8 cellular contexts compared by ENCODE assay signal in genomic region chr1:59020151-59020997, GRCh38.
DNase-seq lines count a peak whose midpoint lies in the region; ATAC-seq and TF ChIP-seq lines count a peak whose summit lies in the region.

No MANE protein-coding gene starts in this region.

- H3K4me1 ChIP-seq in Peyer's patch, result peaks cover 0 to 24% (median 6%) of the 10 kb centered on the region in 4 donors

- no peaks in the 10 kb centered on the region for H3K36me3 ChIP-seq in Peyer's patch

- H3K27me3 ChIP-seq in Peyer's patch, result no peaks in the 10 kb centered on the region

- no peak for TF ChIP-seq CTCF in Peyer's patch (IDR thresholded peaks at IDR 0.05)

- no peaks in the 10 kb centered on the region for H3K9me3 ChIP-seq in Peyer's patch

- ATAC-seq in Right ventricle myocardium inferior (peak; percentile 62), HG03066 (IDR thresholded peaks at IDR 0.05; ENCODE audit: low read depth, unreplicated experiment) (peak; percentile 93), left cardiac atrium (peak; percentile 68 to 86)

- peak overlapping the region; percentile 1 to 25 (median 16) for H3K4me3 ChIP-seq in Peyer's patch

- no peak for TF ChIP-seq POLR2A in Peyer's patch (IDR thresholded peaks at IDR 0.05)

- peak overlapping the region; percentile 77 to 84 (median 79) for H3K27ac ChIP-seq in Peyer's patch

- DNase-seq in Right ventricle myocardium inferior (ENCODE audit: missing footprints) (no peak), cardiac septum (ENCODE audit: low spot score) (no peak), Peyer's patch (peak in 2 of 3 donors; percentile 68 to 85), left cardiac atrium (peak; percentile 64), inferior parietal cortex (ENCODE audit: extremely low spot score) (no peak)
- DNase-seq in activated naive CD4-positive, alpha-beta T cell treated with Interleukin-2 at 50 U/mL for 16 hours, result peak; percentile 42
- DNase-seq in stimulated activated CD4-positive, alpha-beta T cell treated with anti-CD3 and anti-CD28 coated beads, Interleukin-15, amount 100 ng/mL, for 24 hours, result peak; percentile 51

- intact Hi-C loops in Right ventricle myocardium inferior (cut with DNase I), result loop anchor here (5.0 kb wide), 1 partner anchor 37 kb away; no protein-coding TSS in a partner anchor
- intact Hi-C loops in cardiac septum (cut with DNase I), result no loop called here
- intact Hi-C loops in left cardiac atrium (cut with DNase I), result no loop called here

Comparison
In these comparisons a context has a peak if more than half of its experiments do, and no peak if none do; other contexts are left out.
1. DNase-seq: peak in Peyer's patch (2 of 3), activated naive CD4-positive, alpha-beta T cell treated with Interleukin-2 at 50 U/mL for 16 hours (single experiment), left cardiac atrium (single experiment) and stimulated activated CD4-positive, alpha-beta T cell treated with anti-CD3 and anti-CD28 coated beads, Interleukin-15, amount 100 ng/mL, for 24 hours (single experiment); none in Right ventricle myocardium inferior (single experiment), cardiac septum (single experiment) and inferior parietal cortex (single experiment).
2. Peak in every context shown above with its lines, with median percentiles within 50 percentile points of each other: ATAC-seq.